Comparison of ENCODE assay signal across 8 cellular contexts in genomic region chr22:45309422-45310227, GRCh38. TPM values are rescaled to one million over a fixed set of nuclear protein-coding genes. Genes with fewer than 3 reads are reported as not detected.
DNase-seq lines count a peak whose midpoint lies in the region; ATAC-seq and TF ChIP-seq lines count a peak whose summit lies in the region.

FAM118A (plus strand) TSS chr22:45309934; CDS start chr22:45322380, 12,446 bp downstream.

- DNase-seq in GM10248 (ENCODE audit: extremely low spot score) (peak; percentile 98), NCI-H1048 (lab: John Stamatoyannopoulos, UW) (peak; percentile 77), SKM-1 (lab: John Stamatoyannopoulos, UW; ENCODE audit: unreplicated experiment) (peak; percentile 95), glomerular endothelial cell (ENCODE audit: extremely low read depth, low read depth, low spot score) (peak; percentile 20), omental fat pad (ENCODE audit: low spot score) (peak; percentile 86)
- peak; percentile 99 to 100 for DNase-seq in activated naive CD4-positive, alpha-beta T cell treated with anti-CD3 and anti-CD28 coated beads, Interleukin-2, amount 50 U/mL, for 72 hours (ENCODE audit: low spot score in 2 of 2)

- POLR2A ChIA-PET in GM10248 (lab: Yijun Ruan, JAX), result no interaction called here

- H3K9me3 Mint-ChIP-seq in activated naive CD4-positive, alpha-beta T cell treated with anti-CD3 and anti-CD28 coated beads, Interleukin-2, amount 50 U/mL, for 72 hours, result no peaks in the 10 kb centered on the region

- CTCF ChIA-PET in GM10248 (lab: Yijun Ruan, JAX), result no interaction called here

- no peak for TF ChIP-seq CTCF in GM10248 (IDR thresholded peaks at IDR 0.05; ENCODE audit: control extremely low read depth, extremely low read depth, low read depth, missing control alignments)
- no peak for TF ChIP-seq CTCF in omental fat pad (IDR thresholded peaks at IDR 0.05)

- peak within 1 kb of the TSS; percentile 96 for H3K27ac Mint-ChIP-seq in activated naive CD4-positive, alpha-beta T cell treated with anti-CD3 and anti-CD28 coated beads, Interleukin-2, amount 50 U/mL, for 72 hours

- ATAC-seq in HG02571 (IDR thresholded peaks at IDR 0.05; ENCODE audit: unreplicated experiment), result peak; percentile 70
- ATAC-seq in activated naive CD4-positive, alpha-beta T cell treated with anti-CD3 and anti-CD28 coated beads, Interleukin-2, amount 50 U/mL, for 72 hours, result peak; percentile 86 to 88
- ATAC-seq in omental fat pad (ENCODE audit: low FRiP score), result peak; percentile 93

- peaks cover 11 to 16% of the 10 kb centered on the region in 2 donors for H3K36me3 Mint-ChIP-seq in activated naive CD4-positive, alpha-beta T cell treated with anti-CD3 and anti-CD28 coated beads, Interleukin-2, amount 50 U/mL, for 72 hours

- peak within 1 kb of the TSS; percentile 70 for H3K27ac ChIP-seq in temporal lobe (ENCODE audit: low read depth, low read length)

RNA-seq across cellular contexts. Expression of gene FAM118A, which starts in this region (rescaled TPM):
- total RNA-seq in activated naive CD4-positive, alpha-beta T cell treated with anti-CD3 and anti-CD28 coated beads, Interleukin-2, amount 50 U/mL, for 72 hours, result 10 to 100 TPM; 59.2 to 79.0 TPM
- 17.5 and 58.9 TPM in 2 replicates for total RNA-seq in glomerular endothelial cell
- total RNA-seq in omental fat pad, result 10 to 100 TPM; 16.9 to 59.0 (median 33.7) TPM
- 10.8 TPM for total RNA-seq in temporal lobe

Comparison
In these comparisons a context has a peak if more than half of its experiments do, and no peak if none do; other contexts are left out.
1. Peak in every context shown above with its lines: DNase-seq, ATAC-seq and H3K27ac ChIP-seq.
2. DNase-seq: peak in every context shown above with its lines; median percentile 100 in activated naive CD4-positive, alpha-beta T cell treated with anti-CD3 and anti-CD28 coated beads, Interleukin-2, amount 50 U/mL, for 72 hours; 98 in GM10248; 95 in SKM-1; 86 in omental fat pad; 77 in NCI-H1048; 20 in glomerular endothelial cell.